22 cellular contexts compared by ENCODE assay signal in genomic region chr10:30079423-30079822, GRCh38.
"Had no signal": no experiment of that assay in that cellular context is flagged by ENCODE, and none has a peak within 500 bp of the region (broad histone marks: within the 10 kb centered on the region; RNA-seq: fewer than 3 reads in every experiment).

No MANE protein-coding gene starts in this region.

- H3K9me3 ChIP-seq: esophagus squamous epithelium, gastroesophageal sphincter, left ventricle myocardium inferior, neutrophil, sigmoid colon, thoracic aorta, transverse colon had no signal

- H3K27ac ChIP-seq: esophagus squamous epithelium, gastroesophageal sphincter, left ventricle myocardium inferior, neutrophil, sigmoid colon, thoracic aorta, transverse colon had no signal

- DNase-seq: dermis blood vessel endothelial cell; esophagus squamous epithelium; glutamatergic neuron; immature natural killer cell; kidney; left cardiac atrium; left ventricle myocardium inferior; mesendoderm; naive B cell; posterior cingulate gyrus; sigmoid colon; stimulated activated CD4-positive, alpha-beta T cell treated with anti-CD3 and anti-CD28 coated beads, Interleukin-2, amount 100 ng/mL, for 24 hours; stimulated activated CD4-positive, alpha-beta T cell treated with anti-CD3 and anti-CD28 coated beads, Interleukin-4, amount 100 ng/mL, for 4 hours; stimulated activated naive B cell treated with anti-CD40 and anti-IgM and Interleukin-4, amounts not matched to agents 10 μg/mL and 1 μg/mL and 100 μg/mL, for 72 hours; stimulated activated naive CD8-positive, alpha-beta T cell treated with anti-CD3 and anti-CD28 coated beads, Interleukin-15, amount 100 ng/mL, for 72 hours; transverse colon had no signal

- H3K4me1 ChIP-seq: esophagus squamous epithelium, gastroesophageal sphincter, left ventricle myocardium inferior, sigmoid colon, transverse colon had no signal

- H3K27me3 ChIP-seq: esophagus squamous epithelium, gastroesophageal sphincter, neutrophil, sigmoid colon, transverse colon had no signal

- H3K36me3 ChIP-seq: esophagus squamous epithelium, gastroesophageal sphincter, left ventricle myocardium inferior, neutrophil, sigmoid colon, thoracic aorta, transverse colon had no signal

- FAIRE-seq: colon, kidney had no signal

- H3K4me3 ChIP-seq: esophagus squamous epithelium, gastroesophageal sphincter, left ventricle myocardium inferior, lung, sigmoid colon, skin epidermis, thoracic aorta, transverse colon had no signal
